Comparison of ENCODE assay signal across 17 cellular contexts in genomic region chr1:214449371-214449770, GRCh38.
"Had no signal": no experiment of that assay in that cellular context is flagged by ENCODE, and none has a peak within 500 bp of the region (broad histone marks: within the 10 kb centered on the region; RNA-seq: fewer than 3 reads in every experiment).

No MANE protein-coding gene starts in this region.

- H3K27ac ChIP-seq: adrenal gland, WERI-Rb-1 had no signal

- H3K4me3 ChIP-seq: adrenal gland, lung had no signal

- H3K36me3 ChIP-seq: adrenal gland, WERI-Rb-1 had no signal

- H3K27me3 ChIP-seq: adrenal gland had no signal

- H3K4me3 Mint-ChIP-seq: activated T-helper 17 cell treated with anti-CD3 and anti-CD28 coated beads, Interleukin-2, amount 50 U/mL, for 72 hours; natural killer cell treated with Interleukin-12 subunit alpha and Interleukin-12 subunit beta and Interleukin-15 and Interleukin-18, amount 100 ng/mL, for 72 hours; stimulated activated naive CD8-positive, alpha-beta T cell treated with anti-CD3 and anti-CD28 coated beads, Interleukin-15, Interleukin-2, amounts not matched to agents 100 ng/mL and 50 ng/mL, for 24 hours; T-cell had no signal

- H3K9me3 ChIP-seq: adrenal gland had no signal

- H3K9me3 Mint-ChIP-seq: activated T-helper 17 cell treated with anti-CD3 and anti-CD28 coated beads, Interleukin-2, amount 50 U/mL, for 72 hours; natural killer cell treated with Interleukin-12 subunit alpha and Interleukin-12 subunit beta and Interleukin-15 and Interleukin-18, amount 100 ng/mL, for 72 hours; stimulated activated naive CD8-positive, alpha-beta T cell treated with anti-CD3 and anti-CD28 coated beads, Interleukin-15, Interleukin-2, amounts not matched to agents 100 ng/mL and 50 ng/mL, for 24 hours; T-cell had no signal

- H3K27ac Mint-ChIP-seq: activated T-helper 17 cell treated with anti-CD3 and anti-CD28 coated beads, Interleukin-2, amount 50 U/mL, for 72 hours; natural killer cell treated with Interleukin-12 subunit alpha and Interleukin-12 subunit beta and Interleukin-15 and Interleukin-18, amount 100 ng/mL, for 72 hours; stimulated activated naive CD8-positive, alpha-beta T cell treated with anti-CD3 and anti-CD28 coated beads, Interleukin-15, Interleukin-2, amounts not matched to agents 100 ng/mL and 50 ng/mL, for 24 hours; T-cell had no signal

- ATAC-seq: activated T-helper 17 cell treated with anti-CD3 and anti-CD28 coated beads, Interleukin-2, amount 50 U/mL, for 72 hours; natural killer cell treated with Interleukin-12 subunit alpha and Interleukin-12 subunit beta and Interleukin-15 and Interleukin-18, amount 100 ng/mL, for 72 hours; T-cell had no signal

- H3K4me1 Mint-ChIP-seq: activated T-helper 17 cell treated with anti-CD3 and anti-CD28 coated beads, Interleukin-2, amount 50 U/mL, for 72 hours had no signal

- DNase-seq: activated CD4-positive, alpha-beta T cell treated with anti-CD3 and anti-CD28 coated beads for 4 hours; activated naive CD4-positive, alpha-beta T cell treated with anti-CD3 and anti-CD28 coated beads, Interleukin-2, amount 50 U/mL, for 16 hours; adrenal gland; central memory CD4-positive, alpha-beta T cell; cortex of kidney; effector CD8-positive, alpha-beta T cell; hippocampal formation; retina; stimulated activated CD4-positive, alpha-beta T cell treated with anti-CD3 and anti-CD28 coated beads, Interleukin-4, amount 100 ng/mL, for 1 hour; stimulated activated CD8-positive, alpha-beta memory T cell treated with anti-CD3 and anti-CD28 coated beads, Interleukin-4, amount 100 ng/mL, for 48 hours; T-cell; T1000; WERI-Rb-1 had no signal

- H3K36me3 Mint-ChIP-seq: natural killer cell treated with Interleukin-12 subunit alpha and Interleukin-12 subunit beta and Interleukin-15 and Interleukin-18, amount 100 ng/mL, for 72 hours; T-cell had no signal
